1 cellular context compared by ENCODE assay signal in the genomic region with DNA sequence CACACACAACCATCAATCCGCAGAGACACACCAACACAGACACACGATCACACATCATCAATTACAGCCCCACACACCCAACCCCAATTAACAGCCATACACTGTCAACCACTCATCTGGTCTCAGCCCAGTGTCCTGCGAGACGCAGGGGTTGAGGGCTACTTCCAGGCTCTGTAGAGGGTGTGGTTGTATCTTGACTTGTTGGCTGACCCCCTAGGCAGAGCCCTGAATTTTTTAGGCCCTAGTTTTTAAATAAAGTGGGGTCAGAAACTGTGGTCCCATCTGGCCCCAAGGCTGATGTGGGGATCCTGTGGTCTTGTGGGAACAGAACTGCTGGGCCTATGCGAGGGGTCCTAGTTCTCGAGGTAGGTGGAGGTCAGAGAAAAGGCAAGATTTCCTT.
TF ChIP-seq lines count a peak whose summit lies in the region.

No MANE protein-coding gene starts in this region.

TF ChIP-seq in IMR-90, 13 proteins besides CTCF, POLR2A, EP300 and RAD21:
- no peak for TF ChIP-seq CHD1 (IDR thresholded peaks at IDR 0.05; ENCODE audit: low read depth, low read length)
- TF ChIP-seq MAZ (IDR thresholded peaks at IDR 0.05; ENCODE audit: borderline replicate concordance, low read depth, low read length): no peak
- no peak for TF ChIP-seq MXI1 (IDR thresholded peaks at IDR 0.05; ENCODE audit: borderline replicate concordance, low read depth, low read length)
- no peak for TF ChIP-seq RFX5 (IDR thresholded peaks at IDR 0.05; ENCODE audit: low read depth, low read length)
- TF ChIP-seq FOS (IDR thresholded peaks at IDR 0.05; ENCODE audit: low read depth, low read length): no peak
